Comparison of ENCODE assay signal across 8 cellular contexts in the genomic region with DNA sequence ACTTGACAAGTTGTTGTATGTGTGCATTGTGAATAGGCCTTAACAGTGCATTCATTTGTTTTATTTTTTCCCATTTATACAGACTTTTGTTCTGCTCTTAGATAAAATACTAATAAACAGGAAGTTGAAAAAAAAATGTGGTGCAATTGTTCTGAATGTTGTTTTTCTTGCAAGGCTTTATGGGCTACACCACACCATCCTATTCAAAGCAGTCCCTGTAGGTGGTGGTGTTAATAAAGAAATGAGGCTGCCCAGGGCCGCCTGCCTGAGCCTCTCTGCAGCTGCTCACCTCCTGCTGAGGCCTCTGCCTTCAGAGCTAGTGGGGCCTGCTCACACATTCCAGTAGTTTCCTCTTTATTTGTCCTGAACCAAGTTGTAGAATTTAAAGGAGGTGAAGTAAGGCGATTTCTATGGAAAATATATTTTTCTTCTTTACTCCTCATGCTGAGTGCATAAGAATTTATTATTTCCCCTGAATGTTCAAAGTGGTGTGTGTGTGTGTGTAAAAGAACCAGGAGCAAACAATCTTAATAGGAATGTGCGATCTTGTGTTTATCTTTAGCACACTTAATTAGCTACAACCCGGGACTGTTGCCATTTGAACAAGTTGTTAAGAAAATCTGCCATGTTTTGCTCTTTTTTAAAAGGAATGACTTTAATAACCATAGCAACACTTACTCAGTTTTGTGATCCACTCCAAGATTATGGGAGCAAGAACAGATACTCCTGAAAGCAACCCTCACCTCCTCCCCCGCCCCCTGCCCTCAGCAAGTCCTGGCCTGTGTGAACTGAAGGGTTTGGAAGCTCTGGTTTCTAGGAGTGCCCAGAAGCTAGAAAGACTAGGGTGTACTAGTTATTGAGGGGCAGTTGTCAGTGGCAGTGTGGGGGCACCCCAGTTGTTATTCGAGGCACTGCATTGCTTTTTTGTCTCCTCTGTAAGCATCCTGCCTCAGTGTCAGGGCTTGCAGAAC.
DNase-seq lines count a peak whose midpoint lies in the region; ATAC-seq, FAIRE-seq and TF ChIP-seq lines count a peak whose summit lies in the region.
"Not testable (repeated sequence)": the region's sequence is repeated elsewhere in the genome, so short reads cannot be mapped to it uniquely, and the experiment has no call there.

No MANE protein-coding gene starts in this region.

- DNase-seq in LNCaP clone FGC (ENCODE audit: low read depth), result peak; percentile 15
- DNase-seq in activated naive CD4-positive, alpha-beta T cell treated with Interleukin-2 at 50 U/mL for 16 hours, result peak; percentile 22
- peak; percentile 69 for DNase-seq in fibroblast of mammary gland (ENCODE audit: low read depth)
- DNase-seq in memory B cell (ENCODE audit: low spot score in 2 of 2), result peak in 1 of 2 donors; percentile 34
- DNase-seq in thyroid gland, result not testable (repeated sequence)

- intact Hi-C loops in thyroid gland (cut with DNase I), result not testable (repeated sequence)

- H3K9me3 Mint-ChIP-seq in memory B cell, result not testable (repeated sequence)

- not testable (repeated sequence) for H3K36me3 ChIP-seq in thyroid gland

- H3K4me1 ChIP-seq in thyroid gland, result not testable (repeated sequence)

- H3K27me3 Mint-ChIP-seq in memory B cell, result not testable (repeated sequence)

- peak; percentile 94 for FAIRE-seq in G401.6 (lab: Jason Lieb, UNC)

- peak overlapping the region in 2 of 3 donors; percentile 24 to 51 for H3K27ac ChIP-seq in thyroid gland

- ATAC-seq in GM19468 (IDR thresholded peaks at IDR 0.05; ENCODE audit: extremely low read depth, unreplicated experiment) (peak; percentile 79), HG02973 (IDR thresholded peaks at IDR 0.05; ENCODE audit: unreplicated experiment) (peak; percentile 88), memory B cell (ENCODE audit: low read depth) (peak; percentile 94)

- WGBS in thyroid gland, 2 donors, result 20 to 25% methylated on average over 2 of the region's 6 CpGs

- not testable (repeated sequence) for H3K36me3 Mint-ChIP-seq in memory B cell

- H3K4me1 Mint-ChIP-seq in memory B cell, result not testable (repeated sequence)

- H3K27ac Mint-ChIP-seq in memory B cell, result not testable (repeated sequence)

- TF ChIP-seq POLR2A in thyroid gland (IDR thresholded peaks at IDR 0.05), result not testable (repeated sequence)

- not testable (repeated sequence) for H3K27me3 ChIP-seq in thyroid gland

- H3K4me3 Mint-ChIP-seq in memory B cell, result not testable (repeated sequence)

- not testable (repeated sequence) for H3K4me3 ChIP-seq in LNCaP clone FGC (ENCODE audit: low read depth, low read length); fibroblast of mammary gland (ENCODE audit: control insufficient read depth, low read depth, low read length); thyroid gland (replicated peaks in 1 of 3)

- peak; percentile 34; the same call in 1 of the 2 replicates for TF ChIP-seq CTCF in LNCaP clone FGC (IDR thresholded peaks at IDR 0.05; ENCODE audit: control insufficient read depth, extremely low read depth, insufficient read depth)
- not testable (repeated sequence) for TF ChIP-seq CTCF in fibroblast of mammary gland (conservative IDR thresholded peaks at IDR 0.05; ENCODE audit: control insufficient read depth, insufficient read depth, low read depth, low read length)
- peak in 1 of 6 experiments; percentile 43 for TF ChIP-seq CTCF in thyroid gland (IDR thresholded peaks at IDR 0.05)

- H3K9me3 ChIP-seq in thyroid gland, result not testable (repeated sequence)
